8 cellular contexts compared by ENCODE assay signal in genomic region chr4:3955361-3956164, GRCh38.
DNase-seq lines count a peak whose midpoint lies in the region; ATAC-seq, FAIRE-seq and TF ChIP-seq lines count a peak whose summit lies in the region.
"Not testable (repeated sequence)": the region's sequence is repeated elsewhere in the genome, so short reads cannot be mapped to it uniquely, and the experiment has no call there.

No MANE protein-coding gene starts in this region.

- not testable (repeated sequence) for H3K9me3 Mint-ChIP-seq in endodermal cell

- H3K27ac Mint-ChIP-seq in endodermal cell = peak overlapping the region; percentile 88

- peak; percentile 51 for DNase-seq in COLO829 (ENCODE audit: low spot score)
- peak; percentile 73 for DNase-seq in HTR-8/SVneo (ENCODE audit: insufficient read length, low spot score)
- peak; percentile 98 for DNase-seq in NOMO-1 treated with DMSO at 0.1 percent for 48 hours (lab: John Stamatoyannopoulos, UW; ENCODE audit: unreplicated experiment)
- DNase-seq in activated CD8-positive, alpha-beta memory T cell treated with anti-CD3 and anti-CD28 coated beads, Interleukin-2, amount 50 U/mL, for 24 hours (ENCODE audit: extremely low read depth) = peak; percentile 98
- DNase-seq in endodermal cell = peak; percentile 99
- peak; percentile 100 for DNase-seq in mesenteric fat pad (ENCODE audit: low spot score)
- peak; percentile 96 for DNase-seq in stimulated activated CD8-positive, alpha-beta memory T cell treated with anti-CD3 and anti-CD28 coated beads, Interleukin-15, amount 100 ng/mL, for 24 hours (ENCODE audit: low read depth)

- H3K36me3 ChIP-seq in endodermal cell (ENCODE audit: control insufficient read depth, insufficient read depth, low read length) = not testable (repeated sequence)

- not testable (repeated sequence) for TF ChIP-seq CTCF in endodermal cell (conservative IDR thresholded peaks at IDR 0.05)

- H3K27me3 Mint-ChIP-seq in endodermal cell (ENCODE audit: insufficient read depth) = peaks cover 10% of the 10 kb centered on the region

- not testable (repeated sequence) for H3K27me3 ChIP-seq in endodermal cell (ENCODE audit: control insufficient read depth, insufficient read depth, low read length, poor library complexity, severe bottlenecking)

- H3K4me3 Mint-ChIP-seq in endodermal cell = peak overlapping the region; percentile 82

- not testable (repeated sequence) for H3K27ac ChIP-seq in endodermal cell (ENCODE audit: low read depth, low read length)

- not testable (repeated sequence) for H3K36me3 Mint-ChIP-seq in endodermal cell (ENCODE audit: low read depth)

- 0% methylated on average over 8 to 56 of the region's 56 CpGs for WGBS in endodermal cell (ENCODE audit: insufficient coverage in 1 of 2, insufficient read length in 1 of 2), 2 experiments

- not testable (repeated sequence) for H3K4me1 ChIP-seq in endodermal cell (ENCODE audit: control insufficient read depth, insufficient read depth, low read length)

- FAIRE-seq in HTR-8/SVneo (lab: Jason Lieb, UNC) = not testable (repeated sequence)

- H3K9ac ChIP-seq in endodermal cell (ENCODE audit: extremely low read depth, low read length, poor library complexity, severe bottlenecking) = peak overlapping the region; percentile 70

- not testable (repeated sequence) for H3K9me3 ChIP-seq in endodermal cell (ENCODE audit: control insufficient read depth, low read length)

- H3K4me1 Mint-ChIP-seq in endodermal cell = peaks cover 13% of the 10 kb centered on the region

- peak; percentile 100 for ATAC-seq in GM21381 (IDR thresholded peaks at IDR 0.05; ENCODE audit: unreplicated experiment)

- H3K4me3 ChIP-seq in endodermal cell (ENCODE audit: low read length) = peak overlapping the region; percentile 86
